In the genomic region with DNA sequence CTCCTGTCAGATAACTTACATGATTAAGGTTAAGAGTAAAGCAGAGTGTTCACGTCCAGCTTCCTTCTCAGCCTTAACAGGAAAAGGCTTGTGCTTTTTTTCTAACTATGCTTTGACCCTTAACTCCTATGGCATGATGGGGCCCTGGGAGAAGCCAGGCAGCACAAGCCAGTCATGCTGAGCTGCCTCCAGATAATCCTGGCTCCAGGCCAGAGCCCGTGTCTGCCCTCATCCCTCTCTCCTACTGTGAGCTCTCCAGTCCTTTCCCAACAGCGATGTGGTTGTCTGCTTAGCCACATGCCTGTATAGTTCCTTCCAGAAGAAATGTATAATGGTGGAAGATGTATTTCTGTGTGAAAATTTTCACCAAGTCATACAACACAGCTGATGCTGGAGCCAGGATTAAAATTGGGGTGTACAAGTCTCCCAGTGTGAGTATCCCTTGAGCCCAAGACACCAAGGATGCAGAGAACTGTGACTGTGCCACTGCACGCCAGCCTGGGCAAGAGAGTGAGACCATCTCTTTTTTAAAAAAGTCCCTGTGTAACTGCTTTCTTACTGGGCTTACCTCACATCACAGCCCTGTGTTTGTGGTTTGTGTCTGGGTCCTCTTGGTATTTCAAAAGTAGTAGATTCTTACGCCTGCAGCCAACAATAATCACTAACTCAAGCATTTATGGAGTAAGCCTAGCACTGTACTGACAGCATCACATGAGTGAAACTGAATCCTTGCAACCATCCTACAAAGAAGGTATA, we compare ENCODE assay signal across 2 cellular contexts.
TF ChIP-seq lines count a peak whose summit lies in the region.

No MANE protein-coding gene starts in this region.

TF ChIP-seq in liver, 16 proteins besides CTCF, POLR2A, EP300 and RAD21:
- no peak for TF ChIP-seq TAF1 (conservative IDR thresholded peaks at IDR 0.05)
- peak; percentile 36 for TF ChIP-seq NR2F2 (IDR thresholded peaks at IDR 0.05)
- TF ChIP-seq RXRA (IDR thresholded peaks at IDR 0.05) = peak in 1 of 2 donors; percentile 13

TF ChIP-seq in HepG2, 621 proteins besides CTCF, POLR2A, EP300 and RAD21:
- TF ChIP-seq, protein P1, sequence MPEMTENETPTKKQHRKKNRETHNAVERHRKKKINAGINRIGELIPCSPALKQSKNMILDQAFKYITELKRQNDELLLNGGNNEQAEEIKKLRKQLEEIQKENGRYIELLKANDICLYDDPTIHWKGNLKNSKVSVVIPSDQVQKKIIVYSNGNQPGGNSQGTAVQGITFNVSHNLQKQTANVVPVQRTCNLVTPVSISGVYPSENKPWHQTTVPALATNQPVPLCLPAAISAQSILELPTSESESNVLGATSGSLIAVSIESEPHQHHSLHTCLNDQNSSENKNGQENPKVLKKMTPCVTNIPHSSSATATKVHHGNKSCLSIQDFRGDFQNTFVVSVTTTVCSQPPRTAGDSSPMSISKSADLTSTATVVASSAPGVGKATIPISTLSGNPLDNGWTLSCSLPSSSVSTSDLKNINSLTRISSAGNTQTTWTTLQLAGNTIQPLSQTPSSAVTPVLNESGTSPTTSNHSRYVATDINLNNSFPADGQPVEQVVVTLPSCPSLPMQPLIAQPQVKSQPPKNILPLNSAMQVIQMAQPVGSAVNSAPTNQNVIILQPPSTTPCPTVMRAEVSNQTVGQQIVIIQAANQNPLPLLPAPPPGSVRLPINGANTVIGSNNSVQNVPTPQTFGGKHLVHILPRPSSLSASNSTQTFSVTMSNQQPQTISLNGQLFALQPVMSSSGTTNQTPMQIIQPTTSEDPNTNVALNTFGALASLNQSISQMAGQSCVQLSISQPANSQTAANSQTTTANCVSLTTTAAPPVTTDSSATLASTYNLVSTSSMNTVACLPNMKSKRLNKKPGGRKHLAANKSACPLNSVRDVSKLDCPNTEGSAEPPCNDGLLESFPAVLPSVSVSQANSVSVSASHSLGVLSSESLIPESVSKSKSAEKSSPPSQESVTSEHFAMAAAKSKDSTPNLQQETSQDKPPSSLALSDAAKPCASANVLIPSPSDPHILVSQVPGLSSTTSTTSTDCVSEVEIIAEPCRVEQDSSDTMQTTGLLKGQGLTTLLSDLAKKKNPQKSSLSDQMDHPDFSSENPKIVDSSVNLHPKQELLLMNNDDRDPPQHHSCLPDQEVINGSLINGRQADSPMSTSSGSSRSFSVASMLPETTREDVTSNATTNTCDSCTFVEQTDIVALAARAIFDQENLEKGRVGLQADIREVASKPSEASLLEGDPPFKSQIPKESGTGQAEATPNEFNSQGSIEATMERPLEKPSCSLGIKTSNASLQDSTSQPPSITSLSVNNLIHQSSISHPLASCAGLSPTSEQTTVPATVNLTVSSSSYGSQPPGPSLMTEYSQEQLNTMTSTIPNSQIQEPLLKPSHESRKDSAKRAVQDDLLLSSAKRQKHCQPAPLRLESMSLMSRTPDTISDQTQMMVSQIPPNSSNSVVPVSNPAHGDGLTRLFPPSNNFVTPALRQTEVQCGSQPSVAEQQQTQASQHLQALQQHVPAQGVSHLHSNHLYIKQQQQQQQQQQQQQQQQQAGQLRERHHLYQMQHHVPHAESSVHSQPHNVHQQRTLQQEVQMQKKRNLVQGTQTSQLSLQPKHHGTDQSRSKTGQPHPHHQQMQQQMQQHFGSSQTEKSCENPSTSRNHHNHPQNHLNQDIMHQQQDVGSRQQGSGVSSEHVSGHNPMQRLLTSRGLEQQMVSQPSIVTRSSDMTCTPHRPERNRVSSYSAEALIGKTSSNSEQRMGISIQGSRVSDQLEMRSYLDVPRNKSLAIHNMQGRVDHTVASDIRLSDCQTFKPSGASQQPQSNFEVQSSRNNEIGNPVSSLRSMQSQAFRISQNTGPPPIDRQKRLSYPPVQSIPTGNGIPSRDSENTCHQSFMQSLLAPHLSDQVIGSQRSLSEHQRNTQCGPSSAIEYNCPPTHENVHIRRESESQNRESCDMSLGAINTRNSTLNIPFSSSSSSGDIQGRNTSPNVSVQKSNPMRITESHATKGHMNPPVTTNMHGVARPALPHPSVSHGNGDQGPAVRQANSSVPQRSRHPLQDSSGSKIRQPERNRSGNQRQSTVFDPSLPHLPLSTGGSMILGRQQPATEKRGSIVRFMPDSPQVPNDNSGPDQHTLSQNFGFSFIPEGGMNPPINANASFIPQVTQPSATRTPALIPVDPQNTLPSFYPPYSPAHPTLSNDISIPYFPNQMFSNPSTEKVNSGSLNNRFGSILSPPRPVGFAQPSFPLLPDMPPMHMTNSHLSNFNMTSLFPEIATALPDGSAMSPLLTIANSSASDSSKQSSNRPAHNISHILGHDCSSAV (CRISPR knock-in tag; IDR thresholded peaks at IDR 0.05; ENCODE audit: borderline replicate concordance) = no peak
- TF ChIP-seq HMG20B (CRISPR knock-in tag; conservative IDR thresholded peaks at IDR 0.05) (no peak), MEF2D (CRISPR knock-in tag; IDR thresholded peaks at IDR 0.05) (no peak)
